Comparison of ENCODE assay signal across 27 cellular contexts in the genomic region with DNA sequence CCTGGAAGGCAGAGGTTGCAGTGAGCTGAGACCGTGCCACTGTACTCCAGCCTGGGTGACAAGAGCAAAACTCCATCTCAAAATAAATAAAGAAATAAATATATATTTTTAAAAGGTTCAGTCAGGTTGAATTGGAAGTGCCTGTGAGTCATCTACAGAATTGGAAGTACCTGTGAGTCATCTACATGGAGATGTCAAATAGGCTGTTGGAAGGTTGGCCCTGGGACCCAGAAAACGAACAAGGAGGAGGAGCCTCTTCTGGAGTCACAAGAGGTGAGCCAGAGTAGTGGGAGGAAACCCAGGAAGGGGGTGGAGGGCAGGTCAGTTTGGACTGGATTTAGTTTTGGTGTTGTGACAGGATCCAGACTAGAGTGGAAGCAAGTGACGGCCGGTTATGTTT. TPM values are rescaled to one million over a fixed set of nuclear protein-coding genes. Genes with fewer than 3 reads are reported as not detected.
DNase-seq lines count a peak whose midpoint lies in the region; ATAC-seq, FAIRE-seq and TF ChIP-seq lines count a peak whose summit lies in the region.
"Had no signal": no experiment of that assay in that cellular context is flagged by ENCODE, and none has a peak within 500 bp of the region (broad histone marks: within the 10 kb centered on the region; RNA-seq: fewer than 3 reads in every experiment).

No MANE protein-coding gene starts in this region.

- no peak for FAIRE-seq in GM19239 (lab: Jason Lieb, UNC)
- FAIRE-seq: colon, TTC549 had no signal

- H3K27ac ChIP-seq in RWPE1 (no peak overlapping the region; the same call in 1 of the 2 replicates), foreskin keratinocyte (no peak overlapping the region)
- H3K27ac ChIP-seq: adrenal gland, brain microvascular endothelial cell, KMS-11, right lobe of liver, suprapubic skin, uterus had no signal

- peaks cover 18% of the 10 kb centered on the region for H3K36me3 Mint-ChIP-seq in Calu3 (ENCODE audit: insufficient read depth, unreplicated experiment)
- H3K36me3 Mint-ChIP-seq in activated T-helper 2 cell treated with anti-CD3 and anti-CD28 coated beads, Interferon-gamma antibody, Interleukin-2, Interleukin-4, amounts not matched to agents 10 μg/mL and 5 μg/mL and 100 μg/mL, durations not matched to agents 14 hours and 24 hours and 36 hours (ENCODE audit: low read depth) = no peaks in the 10 kb centered on the region
- H3K36me3 Mint-ChIP-seq: activated CD8-positive, alpha-beta memory T cell treated with anti-CD3 and anti-CD28 coated beads, Interleukin-2, amount 10 ng/mL, durations not matched to agents 7 days and 5 days; natural killer cell treated with Interleukin-12 subunit alpha and Interleukin-12 subunit beta and Interleukin-15 and Interleukin-18, amount 100 ng/mL, for 72 hours; T-cell had no signal

- CTCF ChIA-PET in Calu3 (lab: Charles Lee) = no interaction called here
- CTCF ChIA-PET in RWPE1 (lab: Yijun Ruan, JAX) = interaction anchor here (1.9 kb wide), 1 partner anchor 363 kb away, joined by 4 read pairs; no protein-coding TSS in a partner anchor

- DNase-seq in A172 (ENCODE audit: low spot score) (peak; percentile 32), Calu3 (no peak), RWPE1 (ENCODE audit: low spot score) (peak; percentile 69), foreskin keratinocyte (peak; percentile 54 to 71), NCI-H69 (lab: John Stamatoyannopoulos, UW) (no peak), GM19239 (ENCODE audit: insufficient read length, low spot score) (no peak)
- DNase-seq in activated T-helper 2 cell treated with anti-CD3 and anti-CD28 coated beads, Interferon-gamma antibody, Interleukin-2, Interleukin-4, amounts not matched to agents 10 μg/mL and 5 μg/mL and 100 μg/mL, durations not matched to agents 14 hours and 24 hours and 36 hours (ENCODE audit: low spot score) = no peak
- DNase-seq: activated CD4-positive, alpha-beta T cell treated with anti-CD3 and anti-CD28 coated beads for 1 hour; activated CD8-positive, alpha-beta memory T cell treated with anti-CD3 and anti-CD28 coated beads, Interleukin-2, amount 10 ng/mL, durations not matched to agents 7 days and 5 days; brain microvascular endothelial cell; CD4-positive, alpha-beta T cell; effector memory CD8-positive, alpha-beta T cell; left cardiac atrium; NCI-H187 treated with DMSO at 0.1 percent for 48 hours; NCI-H2227 treated with DMSO at 0.1 percent for 48 hours; NCI-H82; right lobe of liver; T-cell; uterus had no signal

- H3K4me3 Mint-ChIP-seq in Calu3 (ENCODE audit: low read depth, unreplicated experiment) = no peak overlapping the region
- no peak overlapping the region for H3K4me3 Mint-ChIP-seq in activated T-helper 2 cell treated with anti-CD3 and anti-CD28 coated beads, Interferon-gamma antibody, Interleukin-2, Interleukin-4, amounts not matched to agents 10 μg/mL and 5 μg/mL and 100 μg/mL, durations not matched to agents 14 hours and 24 hours and 36 hours (ENCODE audit: low read depth)
- H3K4me3 Mint-ChIP-seq: activated CD8-positive, alpha-beta memory T cell treated with anti-CD3 and anti-CD28 coated beads, Interleukin-2, amount 10 ng/mL, durations not matched to agents 7 days and 5 days; CD4-positive, alpha-beta T cell; effector memory CD8-positive, alpha-beta T cell; natural killer cell treated with Interleukin-12 subunit alpha and Interleukin-12 subunit beta and Interleukin-15 and Interleukin-18, amount 100 ng/mL, for 72 hours; T-cell had no signal

- POLR2A ChIA-PET in RWPE1 (lab: Yijun Ruan, JAX; ENCODE audit: low non-redundant PET) = no interaction called here

- H3K4me1 Mint-ChIP-seq in Calu3 (ENCODE audit: low read depth, unreplicated experiment) = peaks cover 77% of the 10 kb centered on the region
- peaks cover 26% of the 10 kb centered on the region for H3K4me1 Mint-ChIP-seq in activated T-helper 2 cell treated with anti-CD3 and anti-CD28 coated beads, Interferon-gamma antibody, Interleukin-2, Interleukin-4, amounts not matched to agents 10 μg/mL and 5 μg/mL and 100 μg/mL, durations not matched to agents 14 hours and 24 hours and 36 hours (ENCODE audit: low read depth)

- H3K4me1 ChIP-seq in foreskin keratinocyte = peaks cover 12% of the 10 kb centered on the region
- H3K4me1 ChIP-seq: uterus had no signal

- no peaks in the 10 kb centered on the region for H3K9me3 Mint-ChIP-seq in Calu3 (ENCODE audit: low read depth, unreplicated experiment)
- no peaks in the 10 kb centered on the region for H3K9me3 Mint-ChIP-seq in activated T-helper 2 cell treated with anti-CD3 and anti-CD28 coated beads, Interferon-gamma antibody, Interleukin-2, Interleukin-4, amounts not matched to agents 10 μg/mL and 5 μg/mL and 100 μg/mL, durations not matched to agents 14 hours and 24 hours and 36 hours
- H3K9me3 Mint-ChIP-seq: CD4-positive, alpha-beta T cell; effector memory CD8-positive, alpha-beta T cell; natural killer cell treated with Interleukin-12 subunit alpha and Interleukin-12 subunit beta and Interleukin-15 and Interleukin-18, amount 100 ng/mL, for 72 hours; T-cell had no signal

- intact Hi-C loops in Calu3 (cut with micrococcal nuclease; ENCODE audit: unreplicated experiment) = no loop called here
- intact Hi-C loops in activated T-helper 2 cell treated with anti-CD3 and anti-CD28 coated beads, Interferon-gamma antibody, Interleukin-2, Interleukin-4, amounts not matched to agents 10 μg/mL and 5 μg/mL and 100 μg/mL, durations not matched to agents 14 hours and 24 hours and 36 hours (cut with micrococcal nuclease) = no loop called here

- peak; percentile 69 for ATAC-seq in foreskin keratinocyte
- ATAC-seq: activated CD8-positive, alpha-beta memory T cell treated with anti-CD3 and anti-CD28 coated beads, Interleukin-2, amount 10 ng/mL, durations not matched to agents 7 days and 5 days; effector memory CD8-positive, alpha-beta T cell; left cardiac atrium; natural killer cell treated with Interleukin-12 subunit alpha and Interleukin-12 subunit beta and Interleukin-15 and Interleukin-18, amount 100 ng/mL, for 72 hours; T-cell had no signal

- BruUV-seq in Calu3 (replicated peaks; lab: Mats Ljungman, UMichigan) = no TSS peak

- H3K27me3 Mint-ChIP-seq in Calu3 (ENCODE audit: unreplicated experiment) = no peaks in the 10 kb centered on the region
- H3K27me3 Mint-ChIP-seq in activated T-helper 2 cell treated with anti-CD3 and anti-CD28 coated beads, Interferon-gamma antibody, Interleukin-2, Interleukin-4, amounts not matched to agents 10 μg/mL and 5 μg/mL and 100 μg/mL, durations not matched to agents 14 hours and 24 hours and 36 hours (ENCODE audit: low read depth) = no peaks in the 10 kb centered on the region
- H3K27me3 Mint-ChIP-seq: CD4-positive, alpha-beta T cell; T-cell had no signal

- no peaks in the 10 kb centered on the region for H3K27me3 ChIP-seq in foreskin keratinocyte
- H3K27me3 ChIP-seq: adrenal gland, brain microvascular endothelial cell, right lobe of liver, suprapubic skin, uterus had no signal

- no peak for TF ChIP-seq CTCF in Calu3 (IDR thresholded peaks at IDR 0.05; ENCODE audit: unreplicated experiment)
- no peak for TF ChIP-seq CTCF in RWPE1 (conservative IDR thresholded peaks at IDR 0.05; ENCODE audit: low read depth)
- TF ChIP-seq CTCF in foreskin keratinocyte (conservative IDR thresholded peaks at IDR 0.05) = no peak

- peak overlapping the region; percentile 71 for H3K27ac Mint-ChIP-seq in Calu3 (ENCODE audit: unreplicated experiment)
- H3K27ac Mint-ChIP-seq in activated T-helper 2 cell treated with anti-CD3 and anti-CD28 coated beads, Interferon-gamma antibody, Interleukin-2, Interleukin-4, amounts not matched to agents 10 μg/mL and 5 μg/mL and 100 μg/mL, durations not matched to agents 14 hours and 24 hours and 36 hours = no peak overlapping the region
- H3K27ac Mint-ChIP-seq: activated CD8-positive, alpha-beta memory T cell treated with anti-CD3 and anti-CD28 coated beads, Interleukin-2, amount 10 ng/mL, durations not matched to agents 7 days and 5 days; CD4-positive, alpha-beta T cell; effector memory CD8-positive, alpha-beta T cell; natural killer cell treated with Interleukin-12 subunit alpha and Interleukin-12 subunit beta and Interleukin-15 and Interleukin-18, amount 100 ng/mL, for 72 hours; T-cell had no signal

RNA-seq across cellular contexts. Expression of a gene that starts 15.2 kb away (rescaled TPM):
- not detected in 2 replicates for total RNA-seq in A172 (2014; rRNA removed; shearing (Covaris generic))
- total RNA-seq in Calu3 (2022) = not detected in 2 replicates
- total RNA-seq in foreskin keratinocyte = not detected in 2 replicates
- not detected in 2 replicates for polyA plus RNA-seq in foreskin keratinocyte
- not detected in 2 replicates for total RNA-seq in activated T-helper 2 cell treated with anti-CD3 and anti-CD28 coated beads, Interferon-gamma antibody, Interleukin-2, Interleukin-4, amounts not matched to agents 10 μg/mL and 5 μg/mL and 100 μg/mL, durations not matched to agents 14 hours and 24 hours and 36 hours
- total RNA-seq: activated CD8-positive, alpha-beta memory T cell treated with anti-CD3 and anti-CD28 coated beads, Interleukin-2, amount 10 ng/mL, durations not matched to agents 7 days and 5 days; adrenal gland; CD4-positive, alpha-beta T cell; left cardiac atrium; mesenteric fat pad; natural killer cell treated with Interleukin-12 subunit alpha and Interleukin-12 subunit beta and Interleukin-15 and Interleukin-18, amount 100 ng/mL, for 72 hours; osteocyte; right lobe of liver; suprapubic skin; T-cell; uterus had no signal
- polyA plus RNA-seq: adrenal gland had no signal

RNA-seq across cellular contexts. Expression of a gene that starts 23.9 kb away (rescaled TPM):
- not detected in 2 replicates for total RNA-seq in A172 (2014; rRNA removed; shearing (Covaris generic))
- total RNA-seq in Calu3 (2022) = not detected in 2 replicates
- not detected in 2 replicates for total RNA-seq in foreskin keratinocyte
- polyA plus RNA-seq in foreskin keratinocyte = not detected in 2 replicates
- total RNA-seq in activated T-helper 2 cell treated with anti-CD3 and anti-CD28 coated beads, Interferon-gamma antibody, Interleukin-2, Interleukin-4, amounts not matched to agents 10 μg/mL and 5 μg/mL and 100 μg/mL, durations not matched to agents 14 hours and 24 hours and 36 hours = not detected in 2 replicates
- total RNA-seq: activated CD8-positive, alpha-beta memory T cell treated with anti-CD3 and anti-CD28 coated beads, Interleukin-2, amount 10 ng/mL, durations not matched to agents 7 days and 5 days; CD4-positive, alpha-beta T cell; left cardiac atrium; natural killer cell treated with Interleukin-12 subunit alpha and Interleukin-12 subunit beta and Interleukin-15 and Interleukin-18, amount 100 ng/mL, for 72 hours; osteocyte; right lobe of liver; T-cell; uterus had no signal
- polyA plus RNA-seq: adrenal gland had no signal

Comparison
In these comparisons a context has a peak if more than half of its experiments do, and no peak if none do; other contexts are left out.
1. DNase-seq: peak in A172 (single experiment), RWPE1 (single experiment) and foreskin keratinocyte (2 of 2); none in Calu3 (single experiment), activated T-helper 2 cell treated with anti-CD3 and anti-CD28 coated beads, Interferon-gamma antibody, Interleukin-2, Interleukin-4, amounts not matched to agents 10 μg/mL and 5 μg/mL and 100 μg/mL, durations not matched to agents 14 hours and 24 hours and 36 hours (single experiment), NCI-H69 (single experiment) and GM19239 (single experiment).